ENCODE assay signal across 1 cellular context in the genomic region with DNA sequence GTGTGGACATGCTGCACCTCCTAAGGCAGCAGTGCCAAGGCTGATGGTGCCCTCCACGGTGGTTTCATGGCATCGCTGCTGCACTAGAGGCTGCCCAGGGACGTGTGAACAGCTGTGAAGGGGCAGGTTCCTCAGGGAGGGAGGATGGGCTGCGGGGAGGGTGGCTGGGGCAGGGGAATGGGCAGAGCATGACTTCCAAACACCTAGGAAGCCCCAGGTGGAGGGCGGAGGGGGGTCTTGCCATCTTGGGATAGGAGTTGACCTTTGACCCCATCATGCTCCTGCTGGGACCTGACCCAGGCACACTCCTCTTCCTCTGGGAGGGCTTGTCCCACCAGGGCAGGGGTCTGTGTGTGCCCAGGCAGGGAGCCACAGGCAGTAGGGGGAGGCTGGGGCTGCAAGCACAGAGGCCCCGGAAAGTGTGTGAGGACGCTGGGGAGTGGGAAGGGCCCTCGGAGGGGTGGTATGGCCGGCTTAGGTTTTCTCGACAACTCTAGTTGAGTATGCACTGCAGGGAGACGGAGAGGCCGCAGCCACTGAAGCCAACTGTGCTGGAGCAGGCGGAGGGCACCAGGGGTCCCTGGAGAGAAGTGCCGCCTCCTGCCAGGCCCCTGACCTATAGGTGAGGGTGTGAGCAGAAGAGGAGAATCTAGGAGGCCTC.
TF ChIP-seq lines count a peak whose summit lies in the region.

No MANE protein-coding gene starts in this region.

TF ChIP-seq in K562, 482 proteins besides CTCF, POLR2A, EP300 and RAD21:
- no peak for TF ChIP-seq ZNF316 (IDR thresholded peaks at IDR 0.05)
- TF ChIP-seq NR2C1 (IDR thresholded peaks at IDR 0.05) = peak; percentile 61
- 0 out of 2 replicates have a peak, but pooled peaks have one; percentile 34 for TF ChIP-seq NR2C1 (tag; IDR thresholded peaks at IDR 0.05)
- TF ChIP-seq NR2C2 (CRISPR knock-in tag; IDR thresholded peaks at IDR 0.05) = no peak
- peak; percentile 13; the same call in 1 of the 2 replicates for TF ChIP-seq NR2C2 (tag; IDR thresholded peaks at IDR 0.05)
- TF ChIP-seq ZNF785 (CRISPR knock-in tag; IDR thresholded peaks at IDR 0.05) = no peak
